ENCODE assay signal across 18 cellular contexts in the genomic region with DNA sequence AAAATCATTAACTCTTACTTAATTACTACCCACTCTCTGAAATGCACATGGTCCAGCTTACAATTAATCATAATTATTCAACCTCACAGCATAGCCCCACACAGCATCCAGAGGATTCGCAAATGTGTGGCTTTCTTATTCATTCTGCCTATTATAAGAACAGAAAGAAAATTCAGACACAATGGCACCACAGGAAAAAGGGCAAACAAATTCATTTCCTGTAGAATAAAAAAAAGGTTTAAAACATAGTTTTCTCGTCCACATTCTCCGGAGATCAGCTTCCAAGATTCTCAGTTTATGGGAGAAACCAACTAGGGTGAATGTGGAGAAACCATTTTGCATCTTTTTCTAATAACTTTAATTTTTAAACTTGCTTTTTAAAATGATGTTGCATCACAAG.
DNase-seq lines count a peak whose midpoint lies in the region; ATAC-seq, FAIRE-seq and TF ChIP-seq lines count a peak whose summit lies in the region.
"Had no signal": no experiment of that assay in that cellular context is flagged by ENCODE, and none has a peak within 500 bp of the region (broad histone marks: within the 10 kb centered on the region; RNA-seq: fewer than 3 reads in every experiment).

No MANE protein-coding gene starts in this region.

- H3K27me3 ChIP-seq in GM23338 (ENCODE audit: insufficient read depth): no peaks in the 10 kb centered on the region
- no peaks in the 10 kb centered on the region for H3K27me3 ChIP-seq in HUES64 (ENCODE audit: insufficient read depth, low read length)
- no peaks in the 10 kb centered on the region for H3K27me3 ChIP-seq in endothelial cell of umbilical vein (ENCODE audit: control insufficient read depth in 2 of 2, insufficient read depth in 2 of 2, low read length in 2 of 2)
- H3K27me3 ChIP-seq in stomach: no peaks in the 10 kb centered on the region

- TF ChIP-seq EP300 in A549 (IDR thresholded peaks at IDR 0.05): no peak
- no peak for TF ChIP-seq EP300 in stomach (IDR thresholded peaks at IDR 0.05)

- TF ChIP-seq POLR2A in A549 (IDR thresholded peaks at IDR 0.05; ENCODE audit: low read length) (no peak), endothelial cell of umbilical vein (IDR thresholded peaks at IDR 0.05; ENCODE audit: low read depth, low read length) (no peak), stomach (IDR thresholded peaks at IDR 0.05) (no peak)

- H3K4me2 ChIP-seq in A549: no peak overlapping the region
- peak overlapping the region; percentile 48 for H3K4me2 ChIP-seq in GM23338
- peak overlapping the region; percentile 53 for H3K4me2 ChIP-seq in endothelial cell of umbilical vein (ENCODE audit: insufficient read depth, low read length)

- no peak overlapping the region for H2AFZ ChIP-seq in GM23338
- no peak overlapping the region for H2AFZ ChIP-seq in endothelial cell of umbilical vein (ENCODE audit: low read depth, low read length)

- CTCF ChIA-PET in A549 (lab: Yijun Ruan, JAX) (interaction anchor here (1.0 to 8.3 kb wide), 4 partner anchors 10 to 33 kb away, joined by 3 to 55 read pairs (median 4); no protein-coding TSS in a partner anchor), endothelial cell of umbilical vein (lab: Charles Lee) (interaction anchor here (1.2 to 3.1 kb wide), 10 partner anchors 10 to 91 kb away, joined by 4 to 9 read pairs (median 6); no protein-coding TSS in a partner anchor)

- no peaks in the 10 kb centered on the region; the same call in 1 of the 2 replicates for H4K20me1 ChIP-seq in GM23338 (replicated peaks; ENCODE audit: insufficient read depth)
- H4K20me1 ChIP-seq in endothelial cell of umbilical vein (replicated peaks; ENCODE audit: control insufficient read depth, extremely low read depth, insufficient read depth, low read length): no peaks in the 10 kb centered on the region

- dilution Hi-C loops in endothelial cell of umbilical vein (cut with MboI; ENCODE audit: extremely low pct_ligation_motif_present, low sequenced_read_pairs): no loop called here

- no peaks in the 10 kb centered on the region for H3K36me3 Mint-ChIP-seq in GM23338 (ENCODE audit: low read depth)

- H3K9me2 ChIP-seq in GM23338 (ENCODE audit: insufficient read depth): no peaks in the 10 kb centered on the region

- no peak overlapping the region for H3K9ac ChIP-seq in HUES64 (ENCODE audit: low read depth, low read length)
- no peak overlapping the region for H3K9ac ChIP-seq in endothelial cell of umbilical vein (replicated peaks; ENCODE audit: extremely low read depth, insufficient read depth, low read length)

- DNase-seq in A549 (ENCODE audit: low read depth in 1 of 2, low spot score in 1 of 2) (no peak), GM23338 (ENCODE audit: low spot score) (no peak), endothelial cell of umbilical vein (ENCODE audit: low read depth, low spot score) (peak; percentile 53), GM10266 (ENCODE audit: extremely low spot score) (no peak), stomach (no peak)
- DNase-seq in effector CD4-positive, alpha-beta T cell: no peak
- DNase-seq: 8988T; C1 segment of cervical spinal cord; CD4-positive, alpha-beta T cell; DMS79 treated with DMSO at 0.1 percent for 48 hours; GF-D8; H7; IMR-90; Kasumi-1; KBM-7 had no signal

- POLR2A ChIA-PET in A549 (lab: Yijun Ruan, JAX) (no interaction called here), endothelial cell of umbilical vein (lab: Charles Lee) (no interaction called here)

- ATAC-seq in A549 (no peak), GM23338 (no peak)

- 82% methylated on average over 3 of the region's 3 CpGs for WGBS in A549 (ENCODE audit: missing lambda C conversion rate)
- WGBS in HUES64: 88% methylated on average over 3 of the region's 3 CpGs
- WGBS in stomach, 5 donors: 82 to 90% (median 88%) methylated on average over 3 of the region's 3 CpGs

- TF ChIP-seq CTCF in A549 (IDR thresholded peaks at IDR 0.05): no peak
- no peak for TF ChIP-seq CTCF in GM23338 (conservative IDR thresholded peaks at IDR 0.05; ENCODE audit: low read depth in 2 of 2)
- TF ChIP-seq CTCF in endothelial cell of umbilical vein (IDR thresholded peaks at IDR 0.05; ENCODE audit: extremely low read depth in 1 of 2, insufficient read depth in 1 of 2, low read depth in 1 of 2, low read length in 2 of 2): no peak
- no peak for TF ChIP-seq CTCF in GM10266 (IDR thresholded peaks at IDR 0.05; ENCODE audit: control insufficient read depth, insufficient read depth, low read depth, missing control alignments)
- no peak for TF ChIP-seq CTCF in stomach (IDR thresholded peaks at IDR 0.05)

- peaks cover 2% of the 10 kb centered on the region for H3K9me1 ChIP-seq in endothelial cell of umbilical vein (replicated peaks; ENCODE audit: control insufficient read depth, extremely low read depth, insufficient read depth, low read length)

- no TSS peak for BruUV-seq in endothelial cell of umbilical vein (replicated peaks; lab: Mats Ljungman, UMichigan)

- no peak for TF ChIP-seq RAD21 in A549 (conservative IDR thresholded peaks at IDR 0.05 in 1 of 2, IDR thresholded peaks at IDR 0.05 in 1 of 2)

- no peak overlapping the region for H3K27ac ChIP-seq in A549
- H3K27ac ChIP-seq in GM23338 (ENCODE audit: low read depth): peak overlapping the region; percentile 41; the same call in 1 of the 2 replicates
- peak overlapping the region; percentile 31; the same call in 1 of the 2 replicates for H3K27ac ChIP-seq in HUES64 (ENCODE audit: low read depth, low read length)
- no peak overlapping the region for H3K27ac ChIP-seq in endothelial cell of umbilical vein (ENCODE audit: insufficient read depth, low read depth, low read length)
- no peak overlapping the region for H3K27ac ChIP-seq in stomach

- intact Hi-C loops in endothelial cell of umbilical vein (cut with micrococcal nuclease): no loop called here
- intact Hi-C loops in stomach (cut with DNase I; ENCODE audit: low total_unique reads): no loop called here

- H3K4me1 Mint-ChIP-seq in GM23338: peaks cover 48% of the 10 kb centered on the region
- H3K4me1 Mint-ChIP-seq: B cell had no signal

- no peak overlapping the region for H3K4me3 Mint-ChIP-seq in GM23338
- H3K4me3 Mint-ChIP-seq: B cell; CD4-positive, alpha-beta T cell had no signal

- FAIRE-seq in A549 (lab: Jason Lieb, UNC) (peak; percentile 63), endothelial cell of umbilical vein (lab: Jason Lieb, UNC) (no peak)
- FAIRE-seq: HTR-8/SVneo had no signal

- H3K27ac Mint-ChIP-seq in GM23338: peak overlapping the region; percentile 86; the same call in 1 of the 2 replicates
- H3K27ac Mint-ChIP-seq: B cell; CD4-positive, alpha-beta T cell had no signal

- H3K79me2 ChIP-seq in GM23338 (replicated peaks; ENCODE audit: insufficient read depth): peaks cover 79% of the 10 kb centered on the region
- no peaks in the 10 kb centered on the region for H3K79me2 ChIP-seq in endothelial cell of umbilical vein (ENCODE audit: control insufficient read depth, insufficient read depth, low read length)

- H3K27me3 Mint-ChIP-seq in GM23338 (ENCODE audit: insufficient read depth, low read depth, poor library complexity): no peaks in the 10 kb centered on the region

- H3K9me3 Mint-ChIP-seq in GM23338: no peaks in the 10 kb centered on the region
- H3K9me3 Mint-ChIP-seq: CD4-positive, alpha-beta T cell had no signal

- H3K36me3 ChIP-seq in GM23338 (ENCODE audit: insufficient read depth): no peaks in the 10 kb centered on the region
- H3K36me3 ChIP-seq in HUES64 (ENCODE audit: insufficient read depth, low read length): no peaks in the 10 kb centered on the region
- H3K36me3 ChIP-seq in endothelial cell of umbilical vein (ENCODE audit: control insufficient read depth in 2 of 2, extremely low read depth in 1 of 2, insufficient read depth in 2 of 2, low read length in 2 of 2): no peaks in the 10 kb centered on the region
- H3K36me3 ChIP-seq in stomach: no peaks in the 10 kb centered on the region

- no peaks in the 10 kb centered on the region for H3K9me3 ChIP-seq in A549
- H3K9me3 ChIP-seq in HUES64 (ENCODE audit: insufficient read depth, low read depth, low read length): no peaks in the 10 kb centered on the region
- H3K9me3 ChIP-seq in endothelial cell of umbilical vein (replicated peaks; ENCODE audit: control insufficient read depth, insufficient read depth, low read length): no peaks in the 10 kb centered on the region
- H3K9me3 ChIP-seq in stomach: no peaks in the 10 kb centered on the region

- H3F3A ChIP-seq in GM23338 (replicated peaks; ENCODE audit: low read depth): no peaks in the 10 kb centered on the region

- H3K4me1 ChIP-seq in A549 (peaks cover 17% of the 10 kb centered on the region), GM23338 (ENCODE audit: insufficient read depth) (peaks cover 41% of the 10 kb centered on the region), HUES64 (ENCODE audit: insufficient read depth, low read length) (peaks cover 21% of the 10 kb centered on the region), endothelial cell of umbilical vein (ENCODE audit: control insufficient read depth, extremely low read depth, insufficient read depth, low read length) (peaks cover 19% of the 10 kb centered on the region), stomach (peaks cover 0 to 11% (median 2%) of the 10 kb centered on the region in 4 donors)

- H3K4me3 ChIP-seq in A549 (no peak overlapping the region), GM23338 (no peak overlapping the region), HUES64 (ENCODE audit: low read length) (no peak overlapping the region), endothelial cell of umbilical vein (replicated peaks in 1 of 3; ENCODE audit: insufficient read depth in 1 of 3, low read depth in 1 of 3, low read length in 3 of 3) (no peak overlapping the region), stomach (no peak overlapping the region)

TF ChIP-seq in A549, 52 proteins besides CTCF, POLR2A, EP300 and RAD21 (continues in another document):
- TF ChIP-seq GATA3 (IDR thresholded peaks at IDR 0.05; ENCODE audit: borderline replicate concordance) (no peak), HEYL (CRISPR knock-in tag; IDR thresholded peaks at IDR 0.05) (no peak)

TF ChIP-seq in GM23338, 12 proteins besides CTCF, POLR2A, EP300 and RAD21 (continues in another document):
- no peak for TF ChIP-seq POLR2AphosphoS5 (IDR thresholded peaks at IDR 0.05; ENCODE audit: low read depth)
- TF ChIP-seq CREB1 (CRISPR knock-in tag; IDR thresholded peaks at IDR 0.05; ENCODE audit: low read depth): no peak
- no peak for TF ChIP-seq NANOG (IDR thresholded peaks at IDR 0.05; ENCODE audit: borderline replicate concordance)

TF ChIP-seq in endothelial cell of umbilical vein, 7 proteins besides CTCF, POLR2A, EP300 and RAD21 (continues in another document):
- TF ChIP-seq POLR2AphosphoS5 (IDR thresholded peaks at IDR 0.05; ENCODE audit: insufficient read depth, low read depth, low read length) (no peak), FOS (IDR thresholded peaks at IDR 0.05; ENCODE audit: borderline replicate concordance, insufficient read depth, low read length) (no peak), JUN (IDR thresholded peaks at IDR 0.05; ENCODE audit: borderline replicate concordance, insufficient read depth, insufficient read length, low read depth) (no peak), GATA2 (IDR thresholded peaks at IDR 0.05; ENCODE audit: insufficient read depth, insufficient read length, low read depth, low read length) (no peak), EZH2 (IDR thresholded peaks at IDR 0.05; ENCODE audit: borderline replicate concordance, low read depth, low read length, severe bottlenecking) (no peak), MYC (IDR thresholded peaks at IDR 0.05; ENCODE audit: low read depth, low read length) (no peak)

Comparison
In these comparisons a context has a peak if more than half of its experiments do, and no peak if none do; other contexts are left out.
1. H3K27ac ChIP-seq: peak in GM23338 (single experiment) and HUES64 (single experiment); none in A549 (0 of 2), endothelial cell of umbilical vein (single experiment) and stomach (0 of 5).